In the genomic region with DNA sequence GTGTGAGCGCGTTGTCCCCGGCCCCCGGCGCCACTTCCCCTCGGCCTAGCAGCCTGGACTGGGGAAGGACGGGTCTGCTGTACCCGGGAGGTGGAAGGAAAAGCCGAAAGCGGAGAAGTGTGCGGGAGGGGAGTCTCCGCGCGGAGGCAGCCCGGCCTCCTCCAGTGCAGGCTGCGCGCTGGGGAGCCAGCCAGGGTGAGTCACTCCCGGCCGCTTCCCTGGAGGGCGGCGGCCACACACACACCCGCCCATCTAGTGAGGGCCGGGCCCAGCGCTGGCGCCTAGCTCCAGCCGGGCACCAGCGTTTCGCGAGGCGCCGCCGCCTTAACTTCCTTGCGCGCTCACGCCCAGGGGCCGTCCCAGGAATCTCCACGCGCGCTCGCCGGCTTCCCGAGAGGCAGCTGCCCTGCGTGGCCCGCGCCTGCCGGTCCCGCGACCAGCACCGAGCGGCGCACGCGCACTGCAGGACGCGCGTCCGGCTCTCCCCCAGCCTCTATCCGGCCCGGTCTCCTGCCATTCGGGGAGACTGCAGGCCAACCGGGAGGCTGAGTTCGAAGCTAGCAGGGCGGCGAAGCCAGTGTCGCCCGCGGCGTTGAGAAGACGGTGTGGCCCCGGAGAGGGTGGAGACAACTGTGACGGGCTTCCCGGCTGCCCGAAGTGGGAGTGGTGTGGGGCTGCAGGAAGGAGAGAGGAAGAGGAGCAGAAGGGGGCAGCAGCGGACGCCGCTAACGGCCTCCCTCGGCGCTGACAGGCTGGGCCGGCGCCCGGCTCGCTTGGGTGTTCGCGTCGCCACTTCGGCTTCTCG, we compare ENCODE assay signal across 1 cellular context.
TF ChIP-seq lines count a peak whose summit lies in the region.

Gene JAK2, plus strand, starts transcription at position 702 of the 805 bp plus-strand sequence. CDS start 36,716 bp downstream, outside the sequence.

TF ChIP-seq in HepG2, 621 proteins besides CTCF, POLR2A, EP300 and RAD21 (continued from another document and continues in another):
- TF ChIP-seq NFYB (CRISPR knock-in tag; IDR thresholded peaks at IDR 0.05) (no peak; the same call in none of the 2 replicates), CHD4 (IDR thresholded peaks at IDR 0.05; ENCODE audit: borderline replicate concordance, low read length) (no peak), HINFP (CRISPR knock-in tag; IDR thresholded peaks at IDR 0.05; ENCODE audit: low read depth) (no peak), ZNF614 (CRISPR knock-in tag; IDR thresholded peaks at IDR 0.05; ENCODE audit: borderline replicate concordance) (no peak; the same call in 1 of the 2 replicates), ZNF253 (CRISPR knock-in tag; IDR thresholded peaks at IDR 0.05; ENCODE audit: borderline replicate concordance) (peak; percentile 87; the same call in 1 of the 2 replicates), ZBTB38 (CRISPR knock-in tag; IDR thresholded peaks at IDR 0.05) (peak; percentile 54; the same call in 1 of the 2 replicates), NKX3-1 (CRISPR knock-in tag; IDR thresholded peaks at IDR 0.05) (no peak), FOXJ3 (CRISPR knock-in tag; IDR thresholded peaks at IDR 0.05; ENCODE audit: borderline replicate concordance) (no peak), PAX8 (CRISPR knock-in tag; IDR thresholded peaks at IDR 0.05; ENCODE audit: borderline replicate concordance) (no peak; the same call in 1 of the 2 replicates), ZNF350 (CRISPR knock-in tag; IDR thresholded peaks at IDR 0.05; ENCODE audit: borderline replicate concordance, low read depth) (peak; percentile 11; the same call in 1 of the 2 replicates), HMGA1 (CRISPR knock-in tag; conservative IDR thresholded peaks at IDR 0.05) (no peak), ZC3H4 (CRISPR knock-in tag; IDR thresholded peaks at IDR 0.05; ENCODE audit: borderline replicate concordance) (no peak), ZNF737 (CRISPR knock-in tag; IDR thresholded peaks at IDR 0.05; ENCODE audit: borderline replicate concordance) (peak; percentile 62; the same call in 1 of the 2 replicates), HOXA5 (CRISPR knock-in tag; IDR thresholded peaks at IDR 0.05) (peak; percentile 90; the same call in 1 of the 2 replicates), MYPOP (CRISPR knock-in tag; IDR thresholded peaks at IDR 0.05) (peak; percentile 85), NPAS2 (CRISPR knock-in tag; IDR thresholded peaks at IDR 0.05; ENCODE audit: borderline replicate concordance) (no peak), HNRNPK (IDR thresholded peaks at IDR 0.05; ENCODE audit: low read depth, low read length, poor library complexity, severe bottlenecking) (peak; percentile 34), CHD2 (IDR thresholded peaks at IDR 0.05; ENCODE audit: low read depth, low read length) (no peak), ZNF766 (CRISPR knock-in tag; IDR thresholded peaks at IDR 0.05; ENCODE audit: borderline replicate concordance) (no peak; the same call in none of the 2 replicates), TOE1 (CRISPR knock-in tag; IDR thresholded peaks at IDR 0.05) (no peak; the same call in 1 of the 2 replicates), IRX3 (CRISPR knock-in tag; IDR thresholded peaks at IDR 0.05; ENCODE audit: borderline replicate concordance, low read depth) (no peak), RXRB (CRISPR knock-in tag; IDR thresholded peaks at IDR 0.05; ENCODE audit: borderline replicate concordance) (peak; percentile 38; the same call in 1 of the 2 replicates), ZNF335 (CRISPR knock-in tag; IDR thresholded peaks at IDR 0.05) (no peak), ZNF12 (CRISPR knock-in tag; IDR thresholded peaks at IDR 0.05) (no peak), ZBTB7B (CRISPR knock-in tag; IDR thresholded peaks at IDR 0.05) (peak; percentile 74; the same call in 1 of the 2 replicates), WIZ (CRISPR knock-in tag; IDR thresholded peaks at IDR 0.05) (peak; percentile 62; the same call in 1 of the 2 replicates), MAFG (CRISPR knock-in tag; IDR thresholded peaks at IDR 0.05) (no peak)
- TF ChIP-seq, protein P1, sequence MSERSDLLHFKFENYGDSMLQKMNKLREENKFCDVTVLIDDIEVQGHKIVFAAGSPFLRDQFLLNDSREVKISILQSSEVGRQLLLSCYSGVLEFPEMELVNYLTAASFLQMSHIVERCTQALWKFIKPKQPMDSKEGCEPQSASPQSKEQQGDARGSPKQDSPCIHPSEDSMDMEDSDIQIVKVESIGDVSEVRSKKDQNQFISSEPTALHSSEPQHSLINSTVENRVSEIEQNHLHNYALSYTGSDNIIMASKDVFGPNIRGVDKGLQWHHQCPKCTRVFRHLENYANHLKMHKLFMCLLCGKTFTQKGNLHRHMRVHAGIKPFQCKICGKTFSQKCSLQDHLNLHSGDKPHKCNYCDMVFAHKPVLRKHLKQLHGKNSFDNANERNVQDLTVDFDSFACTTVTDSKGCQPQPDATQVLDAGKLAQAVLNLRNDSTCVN (CRISPR knock-in tag; IDR thresholded peaks at IDR 0.05; ENCODE audit: borderline replicate concordance) = 0 out of 2 replicates have a peak, but pooled peaks have one; percentile 13
- TF ChIP-seq, protein P2, sequence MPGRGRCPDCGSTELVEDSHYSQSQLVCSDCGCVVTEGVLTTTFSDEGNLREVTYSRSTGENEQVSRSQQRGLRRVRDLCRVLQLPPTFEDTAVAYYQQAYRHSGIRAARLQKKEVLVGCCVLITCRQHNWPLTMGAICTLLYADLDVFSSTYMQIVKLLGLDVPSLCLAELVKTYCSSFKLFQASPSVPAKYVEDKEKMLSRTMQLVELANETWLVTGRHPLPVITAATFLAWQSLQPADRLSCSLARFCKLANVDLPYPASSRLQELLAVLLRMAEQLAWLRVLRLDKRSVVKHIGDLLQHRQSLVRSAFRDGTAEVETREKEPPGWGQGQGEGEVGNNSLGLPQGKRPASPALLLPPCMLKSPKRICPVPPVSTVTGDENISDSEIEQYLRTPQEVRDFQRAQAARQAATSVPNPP (CRISPR knock-in tag; IDR thresholded peaks at IDR 0.05) = no peak; the same call in 1 of the 2 replicates
- TF ChIP-seq, protein P3, sequence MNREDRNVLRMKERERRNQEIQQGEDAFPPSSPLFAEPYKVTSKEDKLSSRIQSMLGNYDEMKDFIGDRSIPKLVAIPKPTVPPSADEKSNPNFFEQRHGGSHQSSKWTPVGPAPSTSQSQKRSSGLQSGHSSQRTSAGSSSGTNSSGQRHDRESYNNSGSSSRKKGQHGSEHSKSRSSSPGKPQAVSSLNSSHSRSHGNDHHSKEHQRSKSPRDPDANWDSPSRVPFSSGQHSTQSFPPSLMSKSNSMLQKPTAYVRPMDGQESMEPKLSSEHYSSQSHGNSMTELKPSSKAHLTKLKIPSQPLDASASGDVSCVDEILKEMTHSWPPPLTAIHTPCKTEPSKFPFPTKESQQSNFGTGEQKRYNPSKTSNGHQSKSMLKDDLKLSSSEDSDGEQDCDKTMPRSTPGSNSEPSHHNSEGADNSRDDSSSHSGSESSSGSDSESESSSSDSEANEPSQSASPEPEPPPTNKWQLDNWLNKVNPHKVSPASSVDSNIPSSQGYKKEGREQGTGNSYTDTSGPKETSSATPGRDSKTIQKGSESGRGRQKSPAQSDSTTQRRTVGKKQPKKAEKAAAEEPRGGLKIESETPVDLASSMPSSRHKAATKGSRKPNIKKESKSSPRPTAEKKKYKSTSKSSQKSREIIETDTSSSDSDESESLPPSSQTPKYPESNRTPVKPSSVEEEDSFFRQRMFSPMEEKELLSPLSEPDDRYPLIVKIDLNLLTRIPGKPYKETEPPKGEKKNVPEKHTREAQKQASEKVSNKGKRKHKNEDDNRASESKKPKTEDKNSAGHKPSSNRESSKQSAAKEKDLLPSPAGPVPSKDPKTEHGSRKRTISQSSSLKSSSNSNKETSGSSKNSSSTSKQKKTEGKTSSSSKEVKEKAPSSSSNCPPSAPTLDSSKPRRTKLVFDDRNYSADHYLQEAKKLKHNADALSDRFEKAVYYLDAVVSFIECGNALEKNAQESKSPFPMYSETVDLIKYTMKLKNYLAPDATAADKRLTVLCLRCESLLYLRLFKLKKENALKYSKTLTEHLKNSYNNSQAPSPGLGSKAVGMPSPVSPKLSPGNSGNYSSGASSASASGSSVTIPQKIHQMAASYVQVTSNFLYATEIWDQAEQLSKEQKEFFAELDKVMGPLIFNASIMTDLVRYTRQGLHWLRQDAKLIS (CRISPR knock-in tag; IDR thresholded peaks at IDR 0.05) = no peak
- TF ChIP-seq, protein P4, sequence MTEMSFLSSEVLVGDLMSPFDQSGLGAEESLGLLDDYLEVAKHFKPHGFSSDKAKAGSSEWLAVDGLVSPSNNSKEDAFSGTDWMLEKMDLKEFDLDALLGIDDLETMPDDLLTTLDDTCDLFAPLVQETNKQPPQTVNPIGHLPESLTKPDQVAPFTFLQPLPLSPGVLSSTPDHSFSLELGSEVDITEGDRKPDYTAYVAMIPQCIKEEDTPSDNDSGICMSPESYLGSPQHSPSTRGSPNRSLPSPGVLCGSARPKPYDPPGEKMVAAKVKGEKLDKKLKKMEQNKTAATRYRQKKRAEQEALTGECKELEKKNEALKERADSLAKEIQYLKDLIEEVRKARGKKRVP (CRISPR knock-in tag; IDR thresholded peaks at IDR 0.05) = no peak
- TF ChIP-seq, protein P5, sequence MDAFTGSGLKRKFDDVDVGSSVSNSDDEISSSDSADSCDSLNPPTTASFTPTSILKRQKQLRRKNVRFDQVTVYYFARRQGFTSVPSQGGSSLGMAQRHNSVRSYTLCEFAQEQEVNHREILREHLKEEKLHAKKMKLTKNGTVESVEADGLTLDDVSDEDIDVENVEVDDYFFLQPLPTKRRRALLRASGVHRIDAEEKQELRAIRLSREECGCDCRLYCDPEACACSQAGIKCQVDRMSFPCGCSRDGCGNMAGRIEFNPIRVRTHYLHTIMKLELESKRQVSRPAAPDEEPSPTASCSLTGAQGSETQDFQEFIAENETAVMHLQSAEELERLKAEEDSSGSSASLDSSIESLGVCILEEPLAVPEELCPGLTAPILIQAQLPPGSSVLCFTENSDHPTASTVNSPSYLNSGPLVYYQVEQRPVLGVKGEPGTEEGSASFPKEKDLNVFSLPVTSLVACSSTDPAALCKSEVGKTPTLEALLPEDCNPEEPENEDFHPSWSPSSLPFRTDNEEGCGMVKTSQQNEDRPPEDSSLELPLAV (CRISPR knock-in tag; conservative IDR thresholded peaks at IDR 0.05; ENCODE audit: low read depth) = peak; percentile 58; the same call in 1 of the 2 replicates
- TF ChIP-seq, protein P6, sequence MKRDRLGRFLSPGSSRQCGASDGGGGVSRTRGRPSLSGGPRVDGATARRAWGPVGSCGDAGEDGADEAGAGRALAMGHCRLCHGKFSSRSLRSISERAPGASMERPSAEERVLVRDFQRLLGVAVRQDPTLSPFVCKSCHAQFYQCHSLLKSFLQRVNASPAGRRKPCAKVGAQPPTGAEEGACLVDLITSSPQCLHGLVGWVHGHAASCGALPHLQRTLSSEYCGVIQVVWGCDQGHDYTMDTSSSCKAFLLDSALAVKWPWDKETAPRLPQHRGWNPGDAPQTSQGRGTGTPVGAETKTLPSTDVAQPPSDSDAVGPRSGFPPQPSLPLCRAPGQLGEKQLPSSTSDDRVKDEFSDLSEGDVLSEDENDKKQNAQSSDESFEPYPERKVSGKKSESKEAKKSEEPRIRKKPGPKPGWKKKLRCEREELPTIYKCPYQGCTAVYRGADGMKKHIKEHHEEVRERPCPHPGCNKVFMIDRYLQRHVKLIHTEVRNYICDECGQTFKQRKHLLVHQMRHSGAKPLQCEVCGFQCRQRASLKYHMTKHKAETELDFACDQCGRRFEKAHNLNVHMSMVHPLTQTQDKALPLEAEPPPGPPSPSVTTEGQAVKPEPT (CRISPR knock-in tag; IDR thresholded peaks at IDR 0.05; ENCODE audit: low read depth) = 0 out of 2 replicates have a peak, but pooled peaks have one; percentile 52
- TF ChIP-seq, protein P7, sequence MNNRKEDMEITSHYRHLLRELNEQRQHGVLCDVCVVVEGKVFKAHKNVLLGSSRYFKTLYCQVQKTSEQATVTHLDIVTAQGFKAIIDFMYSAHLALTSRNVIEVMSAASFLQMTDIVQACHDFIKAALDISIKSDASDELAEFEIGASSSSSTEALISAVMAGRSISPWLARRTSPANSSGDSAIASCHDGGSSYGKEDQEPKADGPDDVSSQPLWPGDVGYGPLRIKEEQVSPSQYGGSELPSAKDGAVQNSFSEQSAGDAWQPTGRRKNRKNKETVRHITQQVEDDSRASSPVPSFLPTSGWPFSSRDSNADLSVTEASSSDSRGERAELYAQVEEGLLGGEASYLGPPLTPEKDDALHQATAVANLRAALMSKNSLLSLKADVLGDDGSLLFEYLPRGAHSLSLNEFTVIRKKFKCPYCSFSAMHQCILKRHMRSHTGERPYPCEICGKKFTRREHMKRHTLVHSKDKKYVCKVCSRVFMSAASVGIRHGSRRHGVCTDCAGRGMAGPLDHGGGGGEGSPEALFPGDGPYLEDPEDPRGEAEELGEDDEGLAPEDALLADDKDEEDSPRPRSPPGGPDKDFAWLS (CRISPR knock-in tag; IDR thresholded peaks at IDR 0.05; ENCODE audit: borderline replicate concordance) = no peak
